Comparison of ENCODE assay signal across 14 cellular contexts in the genomic region with DNA sequence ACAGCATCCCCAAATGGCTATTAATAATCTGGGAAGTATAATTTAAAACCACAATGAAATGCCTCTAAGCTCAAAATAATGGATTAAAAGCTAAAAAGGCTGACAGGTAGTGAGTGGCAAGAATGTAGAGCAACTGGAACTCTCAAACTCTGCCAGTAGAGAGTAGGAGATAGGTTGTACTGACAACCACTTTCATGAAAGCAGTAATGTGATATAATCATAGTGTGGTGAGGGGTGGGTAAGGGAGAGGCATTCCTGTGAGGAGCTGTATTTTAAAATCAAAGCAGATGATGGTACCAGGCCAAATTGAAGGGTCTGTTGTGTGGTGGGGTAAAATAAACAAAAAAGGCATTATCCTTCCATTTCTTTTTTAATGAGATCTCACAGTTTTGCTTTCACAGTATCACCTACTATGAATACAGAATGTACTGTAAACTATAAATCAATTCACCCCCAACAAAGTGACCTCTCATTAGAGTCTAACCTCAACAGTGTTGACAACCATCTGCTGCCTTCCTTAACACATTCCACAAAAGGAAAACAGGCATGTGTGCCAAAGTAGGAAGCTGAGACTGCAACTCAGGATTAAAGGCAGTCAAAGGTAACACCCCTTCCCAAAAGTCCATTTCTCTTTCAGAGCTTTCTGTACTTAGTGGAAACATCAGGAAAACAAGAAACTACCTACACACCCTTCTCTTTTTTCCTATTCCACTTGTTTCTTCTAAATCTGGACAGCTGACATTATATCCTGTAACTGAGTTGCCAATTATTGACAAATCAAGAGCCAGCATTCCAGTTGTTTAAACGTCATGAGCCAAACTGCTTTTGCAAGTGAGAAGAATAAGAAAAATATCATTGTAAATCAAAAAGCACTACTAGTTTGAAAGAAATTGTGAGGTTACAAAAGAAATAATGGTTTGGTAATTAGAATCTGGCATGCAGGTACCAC.
DNase-seq lines count a peak whose midpoint lies in the region; TF ChIP-seq lines count a peak whose summit lies in the region.
"Had no signal": no experiment of that assay in that cellular context is flagged by ENCODE, and none has a peak within 500 bp of the region (broad histone marks: within the 10 kb centered on the region; RNA-seq: fewer than 3 reads in every experiment).

No MANE protein-coding gene starts in this region.

- H3K4me1 ChIP-seq in H9 (ENCODE audit: insufficient read depth, low read length): no peaks in the 10 kb centered on the region
- H3K4me1 ChIP-seq: Caco-2 had no signal

- H3K4me3 Mint-ChIP-seq in activated T-cell treated with anti-CD3 and anti-CD28 coated beads, Interleukin-2, amount 50 U/mL, for 24 hours: no peak overlapping the region
- no peak overlapping the region for H3K4me3 Mint-ChIP-seq in H9
- H3K4me3 Mint-ChIP-seq: activated CD4-positive, alpha-beta memory T cell treated with anti-CD3 and anti-CD28 coated beads for 36 hours; activated T-helper 1 cell treated with anti-CD3 and anti-CD28 coated beads, Interleukin-12 subunit alpha, Interleukin-12 subunit beta, Interleukin-2, Interleukin-4 antibody, amounts not matched to agents 30 ng/mL and 10 ng/mL and 1 ng/mL, durations not matched to agents 14 hours and 24 hours and 36 hours had no signal

- H3K9ac ChIP-seq in H9 (ENCODE audit: extremely low read depth, insufficient read length, low read length): no peak overlapping the region

- no peak overlapping the region for H3K56ac ChIP-seq in H9 (ENCODE audit: insufficient read length, low read depth, low read length)

- no peak overlapping the region for H4K8ac ChIP-seq in H9 (replicated peaks; ENCODE audit: insufficient read length, low read depth, low read length)

- no peaks in the 10 kb centered on the region for H3K79me2 ChIP-seq in H9 (ENCODE audit: insufficient read depth, low read length)

- H3K9me3 ChIP-seq in H9 (ENCODE audit: control insufficient read depth, low read depth, low read length): no peaks in the 10 kb centered on the region

- H3K27me3 ChIP-seq in H9 (ENCODE audit: insufficient read depth, low read length): no peaks in the 10 kb centered on the region

- H3K27ac ChIP-seq in H9 (ENCODE audit: insufficient read length, low read depth, low read length): no peak overlapping the region

- H3K27me3 Mint-ChIP-seq in activated T-cell treated with anti-CD3 and anti-CD28 coated beads, Interleukin-2, amount 50 U/mL, for 24 hours: no peaks in the 10 kb centered on the region
- no peaks in the 10 kb centered on the region for H3K27me3 Mint-ChIP-seq in H9 (ENCODE audit: low read depth)
- H3K27me3 Mint-ChIP-seq: activated CD4-positive, alpha-beta memory T cell treated with anti-CD3 and anti-CD28 coated beads for 36 hours had no signal

- DNase-seq in NCI-H2227 (lab: John Stamatoyannopoulos, UW; ENCODE audit: unreplicated experiment) (peak; percentile 16), NCI-H2227 treated with DMSO at 0.1 percent for 48 hours (lab: John Stamatoyannopoulos, UW) (no peak), NCI-H748 treated with DMSO at 0.1 percent for 48 hours (lab: John Stamatoyannopoulos, UW) (peak; percentile 61), fibroblast of villous mesenchyme (ENCODE audit: low read depth) (peak; percentile 33), retinal pigment epithelial cell (ENCODE audit: low read depth) (peak; percentile 19), H9 (no peak)
- DNase-seq in activated T-cell treated with anti-CD3 and anti-CD28 coated beads, Interleukin-2, amount 50 U/mL, for 24 hours: no peak
- DNase-seq in activated CD4-positive, alpha-beta T cell treated with anti-CD3 and anti-CD28 coated beads, Interleukin-2, amount 50 U/mL, for 48 hours: no peak
- DNase-seq: activated CD4-positive, alpha-beta memory T cell treated with anti-CD3 and anti-CD28 coated beads for 36 hours; Caco-2; foreskin fibroblast; NCI-H1048; SHP77 treated with DMSO at 0.1 percent for 48 hours had no signal

- no peak overlapping the region for H3K4ac ChIP-seq in H9 (ENCODE audit: low read depth, low read length)

- H4K91ac ChIP-seq in H9 (ENCODE audit: insufficient read length, low read depth, low read length): no peak overlapping the region

- H4K20me1 ChIP-seq in H9 (ENCODE audit: control insufficient read depth, insufficient read depth, insufficient read length): no peaks in the 10 kb centered on the region

- H3K4me1 Mint-ChIP-seq in activated T-cell treated with anti-CD3 and anti-CD28 coated beads, Interleukin-2, amount 50 U/mL, for 24 hours (ENCODE audit: low read depth): peaks cover 8% of the 10 kb centered on the region
- H3K4me1 Mint-ChIP-seq in H9: no peaks in the 10 kb centered on the region

- H2AK5ac ChIP-seq in H9 (ENCODE audit: insufficient read length, low read length): no peak overlapping the region

- H3K23ac ChIP-seq in H9 (ENCODE audit: insufficient read length, low read depth, low read length): no peak overlapping the region

- no peak overlapping the region for H2BK12ac ChIP-seq in H9 (ENCODE audit: insufficient read length, low read depth, low read length)

- no peak overlapping the region for H3K27ac Mint-ChIP-seq in activated T-cell treated with anti-CD3 and anti-CD28 coated beads, Interleukin-2, amount 50 U/mL, for 24 hours
- no peak overlapping the region for H3K27ac Mint-ChIP-seq in H9
- H3K27ac Mint-ChIP-seq: activated CD4-positive, alpha-beta memory T cell treated with anti-CD3 and anti-CD28 coated beads for 36 hours; activated T-helper 1 cell treated with anti-CD3 and anti-CD28 coated beads, Interleukin-12 subunit alpha, Interleukin-12 subunit beta, Interleukin-2, Interleukin-4 antibody, amounts not matched to agents 30 ng/mL and 10 ng/mL and 1 ng/mL, durations not matched to agents 14 hours and 24 hours and 36 hours had no signal

- WGBS in H9 (ENCODE audit: extremely low coverage, insufficient read length, low lambda C conversion rate): no CpG with 5 or more reads among the region's 1 CpG

- H3K4me3 ChIP-seq in fibroblast of villous mesenchyme (ENCODE audit: low read depth, low read length) (no peak overlapping the region), retinal pigment epithelial cell (ENCODE audit: low read length) (no peak overlapping the region)

- H3K79me1 ChIP-seq in H9 (ENCODE audit: insufficient read depth, low read depth, low read length, poor library complexity, severe bottlenecking): no peaks in the 10 kb centered on the region

- peaks cover 4% of the 10 kb centered on the region for H3K9me3 Mint-ChIP-seq in activated T-cell treated with anti-CD3 and anti-CD28 coated beads, Interleukin-2, amount 50 U/mL, for 24 hours
- H3K9me3 Mint-ChIP-seq in H9: peaks cover 11 to 27% of the 10 kb centered on the region in 2 experiments; a peak in 4 of 5 replicates
- H3K9me3 Mint-ChIP-seq: activated CD4-positive, alpha-beta memory T cell treated with anti-CD3 and anti-CD28 coated beads for 36 hours; activated T-helper 1 cell treated with anti-CD3 and anti-CD28 coated beads, Interleukin-12 subunit alpha, Interleukin-12 subunit beta, Interleukin-2, Interleukin-4 antibody, amounts not matched to agents 30 ng/mL and 10 ng/mL and 1 ng/mL, durations not matched to agents 14 hours and 24 hours and 36 hours had no signal

- no peak overlapping the region for H2BK20ac ChIP-seq in H9 (ENCODE audit: low read depth, low read length, poor library complexity, severe bottlenecking)

- no peak overlapping the region for H2BK5ac ChIP-seq in H9 (ENCODE audit: insufficient read length, low read length)

- H2AFZ ChIP-seq in H9 (ENCODE audit: low read length): no peak overlapping the region

- no peak for TF ChIP-seq CTCF in fibroblast of villous mesenchyme (IDR thresholded peaks at IDR 0.05; ENCODE audit: insufficient read depth, low read depth, low read length)
- TF ChIP-seq CTCF in retinal pigment epithelial cell (conservative IDR thresholded peaks at IDR 0.05; ENCODE audit: low read depth, low read length): no peak
- TF ChIP-seq CTCF in H9 (conservative IDR thresholded peaks at IDR 0.05): no peak

- H2BK120ac ChIP-seq in H9 (ENCODE audit: low read depth, low read length, poor library complexity, severe bottlenecking): no peak overlapping the region

- H3K4me2 ChIP-seq in H9 (ENCODE audit: insufficient read depth, insufficient read length, low read length): no peak overlapping the region

- H2BK15ac ChIP-seq in H9 (ENCODE audit: low read depth, low read length): no peak overlapping the region

- no peak overlapping the region for H3K14ac ChIP-seq in H9 (ENCODE audit: insufficient read depth, low read length)

- no peak overlapping the region for H3T11ph ChIP-seq in H9 (ENCODE audit: low read length)

- H3K18ac ChIP-seq in H9 (ENCODE audit: insufficient read length, low read depth, low read length): no peak overlapping the region

- H3K23me2 ChIP-seq in H9 (ENCODE audit: insufficient read length, low read depth, low read length, poor library complexity, severe bottlenecking): no peaks in the 10 kb centered on the region

- no peak overlapping the region for H4K5ac ChIP-seq in H9 (ENCODE audit: insufficient read length, low read depth, low read length)

- peaks cover 36% of the 10 kb centered on the region for H3K36me3 Mint-ChIP-seq in activated T-cell treated with anti-CD3 and anti-CD28 coated beads, Interleukin-2, amount 50 U/mL, for 24 hours (ENCODE audit: low read depth)
- peaks cover 21 to 50% (median 22%) of the 10 kb centered on the region in 3 experiments for H3K36me3 Mint-ChIP-seq in H9 (ENCODE audit: insufficient read depth in 1 of 3, low read depth in 3 of 3)

Comparison
In these comparisons a context has a peak if more than half of its experiments do, and no peak if none do; other contexts are left out.
1. DNase-seq: peak in NCI-H2227 (single experiment), NCI-H748 treated with DMSO at 0.1 percent for 48 hours (single experiment), fibroblast of villous mesenchyme (single experiment) and retinal pigment epithelial cell (single experiment); none in NCI-H2227 treated with DMSO at 0.1 percent for 48 hours (single experiment), activated T-cell treated with anti-CD3 and anti-CD28 coated beads, Interleukin-2, amount 50 U/mL, for 24 hours (single experiment), activated CD4-positive, alpha-beta T cell treated with anti-CD3 and anti-CD28 coated beads, Interleukin-2, amount 50 U/mL, for 48 hours (0 of 2) and H9 (single experiment).